Comparison of ENCODE assay signal across 2 cellular contexts in the genomic region with DNA sequence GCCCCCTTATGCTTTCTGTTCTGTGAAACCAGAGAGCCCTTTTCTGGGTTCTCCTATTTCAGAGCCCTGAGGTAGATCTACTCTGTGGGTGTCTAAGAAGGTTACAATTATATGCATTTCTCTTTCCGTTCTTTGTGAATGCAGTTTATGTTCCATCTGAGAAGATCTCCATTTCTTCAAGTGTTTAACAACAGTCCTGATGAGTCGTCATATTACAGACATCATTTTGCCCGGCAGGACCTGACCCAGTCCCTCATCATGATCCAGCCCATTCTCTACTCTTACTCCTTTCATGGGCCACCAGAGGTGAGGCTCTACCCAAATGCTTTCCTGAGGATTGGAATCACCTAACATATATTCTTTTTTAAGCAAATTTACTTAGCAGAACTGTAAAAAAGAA.
TF ChIP-seq lines count a peak whose summit lies in the region.

No MANE protein-coding gene starts in this region.

TF ChIP-seq in A549, 52 proteins besides CTCF, POLR2A, EP300 and RAD21:
- TF ChIP-seq MAFK (IDR thresholded peaks at IDR 0.05; ENCODE audit: partially characterized antibody) (peak; percentile 69), EHF (CRISPR knock-in tag; IDR thresholded peaks at IDR 0.05) (no peak)

TF ChIP-seq in K562, 482 proteins besides CTCF, POLR2A, EP300 and RAD21:
- TF ChIP-seq C11orf30 (IDR thresholded peaks at IDR 0.05; ENCODE audit: low read depth) (peak; percentile 14; the same call in 1 of the 2 replicates), ZNF766 (CRISPR knock-in tag; conservative IDR thresholded peaks at IDR 0.05) (no peak), ZNF316 (IDR thresholded peaks at IDR 0.05) (peak; percentile 21; the same call in 1 of the 2 replicates)
TF ChIP-seq in K562: peak in this region for 2.
